Comparison of ENCODE assay signal across 23 cellular contexts in the genomic region with DNA sequence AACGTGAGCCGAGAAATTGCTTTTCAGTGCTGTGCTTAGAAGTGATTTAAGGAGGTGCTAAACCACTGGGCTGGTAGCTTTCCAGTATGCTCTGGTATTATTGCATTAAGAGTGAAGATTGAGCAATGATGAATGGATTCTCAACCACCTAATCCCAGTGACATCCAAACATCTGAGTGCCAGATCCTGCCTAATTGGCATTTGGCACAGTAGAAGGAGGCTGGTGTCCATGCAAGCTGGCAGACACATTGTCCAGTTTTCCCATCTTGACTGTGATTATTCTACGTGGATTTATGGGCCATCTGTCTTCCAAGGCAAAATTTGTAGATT.
DNase-seq lines count a peak whose midpoint lies in the region; ATAC-seq and TF ChIP-seq lines count a peak whose summit lies in the region.
"Had no signal": no experiment of that assay in that cellular context is flagged by ENCODE, and none has a peak within 500 bp of the region (broad histone marks: within the 10 kb centered on the region; RNA-seq: fewer than 3 reads in every experiment).

No MANE protein-coding gene starts in this region.

- H3K9me3 ChIP-seq in psoas muscle = no peaks in the 10 kb centered on the region
- H3K9me3 ChIP-seq in neural progenitor cell (ENCODE audit: low read depth) = no peaks in the 10 kb centered on the region
- no peaks in the 10 kb centered on the region for H3K9me3 ChIP-seq in left lung
- H3K9me3 ChIP-seq: BLaER1, heart right ventricle had no signal

- H3K79me2 ChIP-seq in neural progenitor cell (ENCODE audit: low read depth) = no peaks in the 10 kb centered on the region

- H3K27ac ChIP-seq in psoas muscle (no peak overlapping the region), neural progenitor cell (no peak overlapping the region), left lung (no peak overlapping the region)
- H3K27ac ChIP-seq: BLaER1, heart right ventricle had no signal

- peak; percentile 87 to 96 (median 90) for ATAC-seq in psoas muscle
- ATAC-seq in left lung = no peak
- ATAC-seq in stimulated activated naive CD8-positive, alpha-beta T cell treated with anti-CD3 and anti-CD28 coated beads, Interleukin-15, amount 100 ng/mL, for 72 hours = no peak
- ATAC-seq: naive thymus-derived CD4-positive, alpha-beta T cell had no signal

- H3K4me3 ChIP-seq in psoas muscle (no peak overlapping the region), neural progenitor cell (no peak overlapping the region), left lung (no peak overlapping the region)
- H3K4me3 ChIP-seq: BLaER1, heart right ventricle had no signal

- WGBS in psoas muscle, 3 donors = 22 to 36% (median 24%) methylated on average over 3 of the region's 3 CpGs

- no peaks in the 10 kb centered on the region for H3F3A ChIP-seq in neural progenitor cell (ENCODE audit: low read depth)

- no peaks in the 10 kb centered on the region for H4K20me1 ChIP-seq in neural progenitor cell (ENCODE audit: low read depth)
- H4K20me1 ChIP-seq: BLaER1 had no signal

- H3K4me1 ChIP-seq in psoas muscle (peaks cover 7% of the 10 kb centered on the region), neural progenitor cell (no peaks in the 10 kb centered on the region), left lung (no peaks in the 10 kb centered on the region)
- H3K4me1 ChIP-seq: BLaER1 had no signal

- H3K4me1 Mint-ChIP-seq in brain = peaks cover 20% of the 10 kb centered on the region
- H3K4me1 Mint-ChIP-seq in neural progenitor cell = peaks cover 5% of the 10 kb centered on the region
- peaks cover 7% of the 10 kb centered on the region for H3K4me1 Mint-ChIP-seq in stimulated activated naive CD8-positive, alpha-beta T cell treated with anti-CD3 and anti-CD28 coated beads, Interleukin-15, amount 100 ng/mL, for 72 hours

- no peak overlapping the region for H3K9ac ChIP-seq in neural progenitor cell
- H3K9ac ChIP-seq: BLaER1 had no signal

- no peak overlapping the region for H2AFZ ChIP-seq in neural progenitor cell (replicated peaks)

- H3K27me3 Mint-ChIP-seq in brain (no peaks in the 10 kb centered on the region), neural progenitor cell (ENCODE audit: insufficient read depth, low read depth) (peaks cover 2% of the 10 kb centered on the region)
- no peaks in the 10 kb centered on the region for H3K27me3 Mint-ChIP-seq in stimulated activated naive CD8-positive, alpha-beta T cell treated with anti-CD3 and anti-CD28 coated beads, Interleukin-15, amount 100 ng/mL, for 72 hours
- H3K27me3 Mint-ChIP-seq: naive thymus-derived CD4-positive, alpha-beta T cell had no signal

- DNase-seq in EL (peak; percentile 15), NCI-H524 (lab: John Stamatoyannopoulos, UW) (peak; percentile 98 to 99), psoas muscle (no peak), neural progenitor cell (ENCODE audit: low spot score) (no peak), left lung (no peak), NCI-H187 (lab: John Stamatoyannopoulos, UW) (no peak)
- no peak for DNase-seq in stimulated activated naive CD8-positive, alpha-beta T cell treated with anti-CD3 and anti-CD28 coated beads, Interleukin-15, amount 100 ng/mL, for 72 hours
- DNase-seq: activated CD4-positive, alpha-beta T cell treated with anti-CD3 and anti-CD28 coated beads, Interleukin-2, amount 50 U/mL, for 4 hours; activated gamma-delta T cell; amygdala; Calu3; effector memory CD4-positive, alpha-beta T cell; H9; heart right ventricle; Kasumi-1; mesenchymal stem cell; naive thymus-derived CD4-positive, alpha-beta T cell; NCI-H1417 treated with DMSO at 0.1 percent for 48 hours; small intestine; stimulated activated CD4-positive, alpha-beta T cell treated with anti-CD3 and anti-CD28 coated beads, Interleukin-4, amount 100 ng/mL, for 1 hour had no signal

- no peaks in the 10 kb centered on the region for H3K27me3 ChIP-seq in psoas muscle (ENCODE audit: insufficient read depth in 3 of 3, low read length in 2 of 3)
- no peaks in the 10 kb centered on the region for H3K27me3 ChIP-seq in neural progenitor cell
- H3K27me3 ChIP-seq in left lung = no peaks in the 10 kb centered on the region
- H3K27me3 ChIP-seq: BLaER1, heart right ventricle had no signal

- H3K36me3 Mint-ChIP-seq in brain (peaks cover 14% of the 10 kb centered on the region), neural progenitor cell (no peaks in the 10 kb centered on the region)
- H3K36me3 Mint-ChIP-seq: naive thymus-derived CD4-positive, alpha-beta T cell had no signal

- intact Hi-C loops in psoas muscle (cut with DNase I) (no loop called here), left lung (cut with DNase I) (no loop called here)

- H3K4me2 ChIP-seq in neural progenitor cell = no peak overlapping the region
- H3K4me2 ChIP-seq: BLaER1 had no signal

- H3K36me3 ChIP-seq in psoas muscle (ENCODE audit: insufficient read depth in 1 of 2, low read depth in 1 of 2) (no peaks in the 10 kb centered on the region), neural progenitor cell (no peaks in the 10 kb centered on the region), left lung (no peaks in the 10 kb centered on the region)

- H3K27ac Mint-ChIP-seq in brain = peak overlapping the region in 4 of 5 experiments; percentile 12 to 86 (median 82)
- H3K27ac Mint-ChIP-seq in neural progenitor cell = no peak overlapping the region
- no peak overlapping the region for H3K27ac Mint-ChIP-seq in stimulated activated naive CD8-positive, alpha-beta T cell treated with anti-CD3 and anti-CD28 coated beads, Interleukin-15, amount 100 ng/mL, for 72 hours
- H3K27ac Mint-ChIP-seq: H9; naive thymus-derived CD4-positive, alpha-beta T cell; T-helper 1 cell treated with Interleukin-12 subunit alpha and Interleukin-12 subunit beta and Interleukin-4 antibody, amounts not matched to agents 30 μg/mL and 1 μg/mL, for 36 hours had no signal

- TF ChIP-seq CTCF in brain (conservative IDR thresholded peaks at IDR 0.05) = no peak
- no peak for TF ChIP-seq CTCF in psoas muscle (IDR thresholded peaks at IDR 0.05)
- TF ChIP-seq CTCF in neural progenitor cell (IDR thresholded peaks at IDR 0.05) = no peak
- no peak for TF ChIP-seq CTCF in left lung (IDR thresholded peaks at IDR 0.05)

- H3K9me3 Mint-ChIP-seq in brain = no peaks in the 10 kb centered on the region
- no peaks in the 10 kb centered on the region for H3K9me3 Mint-ChIP-seq in neural progenitor cell
- H3K9me3 Mint-ChIP-seq in stimulated activated naive CD8-positive, alpha-beta T cell treated with anti-CD3 and anti-CD28 coated beads, Interleukin-15, amount 100 ng/mL, for 72 hours = no peaks in the 10 kb centered on the region
- H3K9me3 Mint-ChIP-seq: H9; T-helper 1 cell treated with Interleukin-12 subunit alpha and Interleukin-12 subunit beta and Interleukin-4 antibody, amounts not matched to agents 30 μg/mL and 1 μg/mL, for 36 hours had no signal

- H3K4me3 Mint-ChIP-seq in brain (peak overlapping the region in 1 of 5 experiments; percentile 40), neural progenitor cell (no peak overlapping the region)
- H3K4me3 Mint-ChIP-seq in stimulated activated naive CD8-positive, alpha-beta T cell treated with anti-CD3 and anti-CD28 coated beads, Interleukin-15, amount 100 ng/mL, for 72 hours = no peak overlapping the region
- H3K4me3 Mint-ChIP-seq: H9; T-helper 1 cell treated with Interleukin-12 subunit alpha and Interleukin-12 subunit beta and Interleukin-4 antibody, amounts not matched to agents 30 μg/mL and 1 μg/mL, for 36 hours had no signal

Comparison
In these comparisons a context has a peak if more than half of its experiments do, and no peak if none do; other contexts are left out.
1. DNase-seq: peak in EL (single experiment) and NCI-H524 (2 of 2); none in psoas muscle (0 of 2), neural progenitor cell (single experiment), left lung (0 of 2), NCI-H187 (0 of 2) and stimulated activated naive CD8-positive, alpha-beta T cell treated with anti-CD3 and anti-CD28 coated beads, Interleukin-15, amount 100 ng/mL, for 72 hours (0 of 2).
2. H3K27ac Mint-ChIP-seq: peak in brain (4 of 5); none in neural progenitor cell (single experiment) and stimulated activated naive CD8-positive, alpha-beta T cell treated with anti-CD3 and anti-CD28 coated beads, Interleukin-15, amount 100 ng/mL, for 72 hours (0 of 2).
3. ATAC-seq: peak in psoas muscle (4 of 4); none in left lung (single experiment) and stimulated activated naive CD8-positive, alpha-beta T cell treated with anti-CD3 and anti-CD28 coated beads, Interleukin-15, amount 100 ng/mL, for 72 hours (single experiment).